ENCODE assay signal across 10 cellular contexts in the genomic region with DNA sequence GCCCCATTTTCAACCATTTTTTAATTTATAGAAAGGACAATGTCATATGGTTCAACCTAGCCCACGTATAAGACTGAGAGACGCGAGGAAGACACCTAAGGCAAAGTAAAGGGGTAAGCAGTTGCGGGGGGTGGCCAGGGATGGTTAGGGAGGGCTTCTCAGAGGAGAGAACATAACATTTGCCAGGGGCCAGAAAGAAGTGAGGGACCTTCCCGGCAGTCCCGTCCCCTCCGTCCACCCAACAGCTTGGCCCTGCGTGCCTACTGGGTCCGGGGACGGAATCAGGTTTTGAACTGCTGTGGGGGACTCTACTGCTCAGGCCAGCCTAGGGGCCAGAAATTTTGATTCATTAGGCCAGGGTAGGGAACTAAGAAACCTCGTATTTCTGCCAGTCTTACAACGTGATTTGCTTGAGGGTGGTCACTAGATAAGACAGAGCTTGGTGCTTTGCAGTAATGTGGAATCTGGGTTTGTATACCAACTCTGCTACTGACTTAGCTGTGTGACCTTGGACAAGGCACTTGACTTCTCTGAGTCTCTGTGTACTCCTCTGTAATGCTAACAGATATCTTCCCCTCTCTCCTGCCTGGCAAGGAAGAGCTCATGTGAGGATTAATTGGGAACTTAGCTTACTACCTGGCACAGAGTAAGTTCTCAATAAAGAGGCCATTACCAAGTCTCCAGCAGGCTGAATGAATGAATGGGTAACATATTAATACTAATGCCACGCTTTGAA. TPM values are rescaled to one million over a fixed set of nuclear protein-coding genes. Genes with fewer than 3 reads are reported as not detected.
DNase-seq lines count a peak whose midpoint lies in the region; ATAC-seq and TF ChIP-seq lines count a peak whose summit lies in the region.
"Had no signal": no experiment of that assay in that cellular context is flagged by ENCODE, and none has a peak within 500 bp of the region (broad histone marks: within the 10 kb centered on the region; RNA-seq: fewer than 3 reads in every experiment).

No MANE protein-coding gene starts in this region.

- no peak overlapping the region for H3K27ac ChIP-seq in CD4-positive, alpha-beta memory T cell (ENCODE audit: low read depth, low read length)
- H3K27ac ChIP-seq in Panc1 (ENCODE audit: low read length) (no peak overlapping the region), foreskin keratinocyte (peak overlapping the region; percentile 75)

- CTCF ChIA-PET in CD4-positive, alpha-beta memory T cell (lab: Charles Lee; ENCODE audit: partially characterized antibody): interaction anchor here (0.6 kb wide), 1 partner anchor 533 kb away, joined by 3 read pairs; no protein-coding TSS in a partner anchor
- CTCF ChIA-PET in Panc1 (lab: Charles Lee): interaction anchor here (0.6 kb wide), 1 partner anchor 132 kb away, joined by 10 read pairs; no protein-coding TSS in a partner anchor

- no peak for TF ChIP-seq CTCF in Panc1 (IDR thresholded peaks at IDR 0.05)
- no peak for TF ChIP-seq CTCF in foreskin keratinocyte (conservative IDR thresholded peaks at IDR 0.05)
- TF ChIP-seq CTCF in osteocyte (IDR thresholded peaks at IDR 0.05): no peak

- H3K9me3 ChIP-seq in CD4-positive, alpha-beta memory T cell (ENCODE audit: control insufficient read depth in 1 of 2, low read length in 2 of 2): no peaks in the 10 kb centered on the region
- H3K9me3 ChIP-seq in Panc1 (ENCODE audit: control insufficient read depth, insufficient read depth, low read depth, low read length): no peaks in the 10 kb centered on the region

- POLR2A ChIA-PET in CD4-positive, alpha-beta memory T cell (lab: Charles Lee; ENCODE audit: partially characterized antibody): interaction anchor here (0.7 kb wide), 1 partner anchor 96 kb away, joined by 3 read pairs; no protein-coding TSS in a partner anchor
- POLR2A ChIA-PET in Panc1 (lab: Charles Lee): interaction anchor here (0.5 kb wide), 1 partner anchor 1382 kb away, joined by 3 read pairs; no protein-coding TSS in a partner anchor

- peaks cover 23% of the 10 kb centered on the region for H3K27me3 ChIP-seq in CD4-positive, alpha-beta memory T cell (ENCODE audit: insufficient read depth, low read length)
- H3K27me3 ChIP-seq in Panc1 (ENCODE audit: control insufficient read depth, insufficient read depth, low read length): peaks cover 20% of the 10 kb centered on the region
- H3K27me3 ChIP-seq in foreskin keratinocyte: peaks cover 35% of the 10 kb centered on the region

- no peaks in the 10 kb centered on the region for H3K36me3 ChIP-seq in CD4-positive, alpha-beta memory T cell (ENCODE audit: insufficient read depth, low read length)
- no peaks in the 10 kb centered on the region for H3K36me3 ChIP-seq in Panc1 (ENCODE audit: control insufficient read depth, insufficient read depth, low read length)

- no TSS peak for BruUV-seq in Panc1 (replicated peaks; lab: Mats Ljungman, UMichigan)

- no peak for ATAC-seq in Panc1
- no peak for ATAC-seq in foreskin keratinocyte
- no peak for ATAC-seq in HG03045 (IDR thresholded peaks at IDR 0.05; ENCODE audit: unreplicated experiment)
- no peak for ATAC-seq in HG03025 (IDR thresholded peaks at IDR 0.05; ENCODE audit: low FRiP score, unreplicated experiment)

- H3K4me3 Mint-ChIP-seq in CD4-positive, alpha-beta memory T cell: peak overlapping the region; percentile 4 to 77 (median 58)
- H3K4me3 Mint-ChIP-seq in osteocyte (ENCODE audit: unreplicated experiment): peak overlapping the region; percentile 54

- peaks cover 4 to 8% (median 7%) of the 10 kb centered on the region in 4 donors for H3K4me1 Mint-ChIP-seq in CD4-positive, alpha-beta memory T cell
- peaks cover 9% of the 10 kb centered on the region for H3K4me1 Mint-ChIP-seq in osteocyte (ENCODE audit: unreplicated experiment)

- peak overlapping the region in 1 of 2 donors; percentile 44 for H3K4me3 ChIP-seq in CD4-positive, alpha-beta memory T cell (ENCODE audit: low read length in 2 of 2)
- peak overlapping the region; percentile 39; a peak in 2 of 4 replicates for H3K4me3 ChIP-seq in Panc1 (ENCODE audit: low read depth in 2 of 2, low read length in 2 of 2)

- in situ Hi-C loops in Panc1 (cut with HindIII; ENCODE audit: low pct_unique_long_range_greater_than_20kb, low sequenced_read_pairs): no loop called here

- H3K27ac Mint-ChIP-seq in CD4-positive, alpha-beta memory T cell: no peak overlapping the region
- no peak overlapping the region for H3K27ac Mint-ChIP-seq in osteocyte (ENCODE audit: unreplicated experiment)

- intact Hi-C loops in CD4-positive, alpha-beta memory T cell (cut with micrococcal nuclease): loop anchor here (5.0 kb wide), 1 partner anchor 120 kb away; no protein-coding TSS in a partner anchor
- intact Hi-C loops in Panc1 (cut with micrococcal nuclease; ENCODE audit: unreplicated experiment): no loop called here

- peaks cover 33 to 39% of the 10 kb centered on the region in 2 donors for H3K27me3 Mint-ChIP-seq in CD4-positive, alpha-beta memory T cell
- peaks cover 72% of the 10 kb centered on the region for H3K27me3 Mint-ChIP-seq in osteocyte (ENCODE audit: unreplicated experiment)

- H3K36me3 Mint-ChIP-seq in CD4-positive, alpha-beta memory T cell: no peaks in the 10 kb centered on the region
- no peaks in the 10 kb centered on the region for H3K36me3 Mint-ChIP-seq in osteocyte (ENCODE audit: unreplicated experiment)

- no peaks in the 10 kb centered on the region for H3K9me3 Mint-ChIP-seq in CD4-positive, alpha-beta memory T cell
- no peaks in the 10 kb centered on the region for H3K9me3 Mint-ChIP-seq in osteocyte (ENCODE audit: unreplicated experiment)

- DNase-seq in CD4-positive, alpha-beta memory T cell: no peak
- no peak for DNase-seq in Panc1 (ENCODE audit: low read depth, low spot score)
- no peak for DNase-seq in foreskin keratinocyte
- peak; percentile 71 for DNase-seq in osteocyte (ENCODE audit: extremely low spot score, unreplicated experiment)
- DNase-seq in pons (ENCODE audit: low spot score): no peak
- no peak for DNase-seq in NCI-H146 treated with DMSO at 0.1 percent for 48 hours (lab: John Stamatoyannopoulos, UW; ENCODE audit: unreplicated experiment)

- peaks cover 8% of the 10 kb centered on the region for H3K4me1 ChIP-seq in CD4-positive, alpha-beta memory T cell (ENCODE audit: insufficient read depth, low read length)
- H3K4me1 ChIP-seq in Panc1 (ENCODE audit: control insufficient read depth, insufficient read depth, low read length) (peaks cover 7% of the 10 kb centered on the region; the same call in 1 of the 2 replicates), foreskin keratinocyte (no peaks in the 10 kb centered on the region)

RNA-seq across cellular contexts. Expression of a gene that starts 0.7 kb away (rescaled TPM):
- not detected for total RNA-seq in CD4-positive, alpha-beta memory T cell
- under 1 TPM in 1 of 2 donors, not detected in 1; 0.41 TPM for polyA plus RNA-seq in CD4-positive, alpha-beta memory T cell
- total RNA-seq in Panc1 (2021; ENCODE audit: unreplicated experiment) (0.28 TPM), foreskin keratinocyte (0.04 and 0.51 TPM in 2 replicates), osteocyte (not detected in 2 replicates)
- 0.22 TPM for polyA plus RNA-seq in Panc1 (2012; ENCODE audit: insufficient read length)
- polyA plus RNA-seq in foreskin keratinocyte: 0.19 TPM in 1 of 2 replicates, not detected in the other
- total RNA-seq: dermis microvascular lymphatic vessel endothelial cell, right cardiac atrium had no signal
- polyA plus RNA-seq: right cardiac atrium had no signal

RNA-seq across cellular contexts. Expression of a gene that starts 44.8 kb away (rescaled TPM):
- total RNA-seq in CD4-positive, alpha-beta memory T cell: 10 to 100 TPM in 1 of 2 experiments, 1 to 10 TPM in 1; 7.1 to 10.0 TPM
- polyA plus RNA-seq in CD4-positive, alpha-beta memory T cell: 10 to 100 TPM in 1 of 2 donors, 1 to 10 TPM in 1; 6.9 to 11.7 TPM
- total RNA-seq in Panc1 (2021; ENCODE audit: unreplicated experiment): 12.3 TPM
- 9.6 TPM for polyA plus RNA-seq in Panc1 (2012; ENCODE audit: insufficient read length)
- total RNA-seq in foreskin keratinocyte: 9.9 and 11.5 TPM in 2 replicates
- polyA plus RNA-seq in foreskin keratinocyte: 6.4 and 6.6 TPM in 2 replicates
- 20.2 and 23.0 TPM in 2 replicates for total RNA-seq in osteocyte
